Comparison of ENCODE assay signal across 8 cellular contexts in the genomic region with DNA sequence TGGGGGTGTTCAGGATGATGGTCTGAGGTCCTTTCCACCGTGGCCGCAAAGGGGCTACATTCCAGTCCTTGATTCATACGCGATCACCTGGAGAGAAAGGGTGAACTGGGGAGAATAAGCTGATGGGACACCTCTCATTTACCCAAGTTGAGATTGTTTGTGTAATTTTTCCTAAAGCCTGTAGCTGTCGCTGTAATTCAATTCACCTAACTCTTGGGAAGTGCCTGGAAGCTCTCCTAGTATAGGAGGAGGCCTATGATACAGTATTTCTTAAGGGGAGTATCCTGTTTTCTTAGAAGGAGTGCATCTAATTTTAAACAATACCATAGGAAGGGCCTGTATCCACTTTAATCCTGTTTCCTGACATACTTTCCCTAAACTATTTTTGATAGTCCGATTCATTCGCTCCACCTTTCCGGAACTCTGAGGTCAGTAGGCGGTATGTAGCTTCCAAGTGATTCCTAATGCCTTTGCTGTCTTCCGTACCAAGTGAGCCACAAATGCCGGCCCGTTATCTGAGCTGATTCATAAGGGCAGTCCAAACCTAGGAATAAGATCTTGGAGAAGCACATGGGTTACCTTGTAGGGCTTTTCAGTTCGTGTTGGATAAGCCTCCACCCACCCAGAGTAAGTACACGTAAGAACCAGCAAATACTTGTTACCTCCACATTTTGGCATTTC.
DNase-seq lines count a peak whose midpoint lies in the region; TF ChIP-seq lines count a peak whose summit lies in the region.
"Not testable (repeated sequence)": the region's sequence is repeated elsewhere in the genome, so short reads cannot be mapped to it uniquely, and the experiment has no call there.

No MANE protein-coding gene starts in this region.

- BruUV-seq in MCF 10A (replicated peaks; lab: Mats Ljungman, UMichigan), result not testable (repeated sequence)

- not testable (repeated sequence) for H3K9me3 Mint-ChIP-seq in MCF 10A (ENCODE audit: unreplicated experiment); type B pancreatic cell

- CTCF ChIA-PET in MCF 10A (lab: Yijun Ruan, JAX), result interaction anchor here (0.5 to 7.4 kb wide), 26 partner anchors 10 to 437 kb away, joined by 3 to 35 read pairs (median 5); no protein-coding TSS in a partner anchor

- intact Hi-C loops in MCF 10A (cut with micrococcal nuclease), result loop anchor here (1.0 to 10.0 kb wide), 4 partner anchors 69 to 515 kb away; no protein-coding TSS in a partner anchor

- not testable (repeated sequence) for H3K4me3 ChIP-seq in AG10803 (ENCODE audit: low read length); GM12875 (ENCODE audit: low read depth, low read length)

- H3K36me3 Mint-ChIP-seq in MCF 10A (ENCODE audit: insufficient read depth, unreplicated experiment); type B pancreatic cell: not testable (repeated sequence)

- H3K4me1 Mint-ChIP-seq in MCF 10A (ENCODE audit: insufficient read depth, unreplicated experiment); type B pancreatic cell (ENCODE audit: unreplicated experiment): not testable (repeated sequence)

- POLR2A ChIA-PET in MCF 10A (lab: Yijun Ruan, JAX), result interaction anchor here (0.6 to 1.2 kb wide), 2 partner anchors 38 to 69 kb away, joined by 4 read pairs; no protein-coding TSS in a partner anchor

- H3K4me3 Mint-ChIP-seq in MCF 10A (ENCODE audit: unreplicated experiment); type B pancreatic cell: not testable (repeated sequence)

- TF ChIP-seq CTCF in AG10803 (conservative IDR thresholded peaks at IDR 0.05; ENCODE audit: low read length), result peak; percentile 46
- TF ChIP-seq CTCF in GM12875 (IDR thresholded peaks at IDR 0.05; ENCODE audit: borderline replicate concordance, insufficient read depth, low read depth, low read length), result 0 out of 2 replicates have a peak, but pooled peaks have one; percentile 2
- peak; percentile 55 for TF ChIP-seq CTCF in MCF 10A (IDR thresholded peaks at IDR 0.05; ENCODE audit: unreplicated experiment)
- TF ChIP-seq CTCF in type B pancreatic cell (conservative IDR thresholded peaks at IDR 0.05), result peak; percentile 25

- H3K27ac Mint-ChIP-seq in MCF 10A (ENCODE audit: low read depth, unreplicated experiment); type B pancreatic cell: not testable (repeated sequence)

- not testable (repeated sequence) for H3K27me3 Mint-ChIP-seq in MCF 10A (ENCODE audit: insufficient read depth, unreplicated experiment); type B pancreatic cell

- peak; percentile 45 for DNase-seq in AG10803 (ENCODE audit: low read depth)
- peak; percentile 12 for DNase-seq in NCI-H1694 (lab: John Stamatoyannopoulos, UW)
- DNase-seq in SK-N-DZ (ENCODE audit: low spot score), result peak; percentile 6
- peak; percentile 57 for DNase-seq in MCF 10A (ENCODE audit: unreplicated experiment)
- DNase-seq in fibroblast of peridontal ligament (ENCODE audit: extremely low read depth), result peak; percentile 76
- DNase-seq in kidney glomerular epithelial cell (lab: John Stamatoyannopoulos, UW), result peak; percentile 11
- DNase-seq in type B pancreatic cell (ENCODE audit: extremely low spot score, unreplicated experiment), result not testable (repeated sequence)

Comparison
In these comparisons a context has a peak if more than half of its experiments do, and no peak if none do; other contexts are left out.
1. CTCF ChIP-seq: peak in every context shown above with its lines; median percentile 55 in MCF 10A; 46 in AG10803; 25 in type B pancreatic cell; 2 in GM12875.